In genomic region chr4:112592717-112593116, GRCh38 we compare ENCODE assay signal across 1 cellular context.
TF ChIP-seq lines count a peak whose summit lies in the region.

No MANE protein-coding gene starts in this region.

TF ChIP-seq in HepG2, 621 proteins besides CTCF, POLR2A, EP300 and RAD21:
- TF ChIP-seq ZNF264 (CRISPR knock-in tag; IDR thresholded peaks at IDR 0.05): peak; percentile 97
- TF ChIP-seq REL (CRISPR knock-in tag; conservative IDR thresholded peaks at IDR 0.05): no peak
- no peak for TF ChIP-seq FLYWCH1 (CRISPR knock-in tag; IDR thresholded peaks at IDR 0.05)
- TF ChIP-seq CREB3 (CRISPR knock-in tag; IDR thresholded peaks at IDR 0.05): no peak
- no peak for TF ChIP-seq ZNF362 (CRISPR knock-in tag; IDR thresholded peaks at IDR 0.05; ENCODE audit: borderline replicate concordance)
- TF ChIP-seq SALL2 (CRISPR knock-in tag; IDR thresholded peaks at IDR 0.05): no peak
TF ChIP-seq in HepG2: peak in this region for 1.
